Comparison of ENCODE assay signal across 10 cellular contexts in genomic region chr9:33506626-33507370, GRCh38. TPM values are rescaled to one million over a fixed set of nuclear protein-coding genes. Genes with fewer than 3 reads are reported as not detected.
DNase-seq lines count a peak whose midpoint lies in the region; ATAC-seq and TF ChIP-seq lines count a peak whose summit lies in the region.
"Had no signal": no experiment of that assay in that cellular context is flagged by ENCODE, and none has a peak within 500 bp of the region (broad histone marks: within the 10 kb centered on the region; RNA-seq: fewer than 3 reads in every experiment).

No MANE protein-coding gene starts in this region.

- no peaks in the 10 kb centered on the region for H3K9me3 Mint-ChIP-seq in osteocyte (ENCODE audit: unreplicated experiment)

- no peak for TF ChIP-seq CTCF in osteocyte (IDR thresholded peaks at IDR 0.05)

- H3K4me1 Mint-ChIP-seq in osteocyte (ENCODE audit: unreplicated experiment), result peaks cover 34% of the 10 kb centered on the region

- H3K36me3 Mint-ChIP-seq in osteocyte (ENCODE audit: unreplicated experiment), result peaks cover 3% of the 10 kb centered on the region

- H3K27ac Mint-ChIP-seq in osteocyte (ENCODE audit: unreplicated experiment), result peak overlapping the region; percentile 97

- H3K4me3 Mint-ChIP-seq in osteocyte (ENCODE audit: unreplicated experiment), result peak overlapping the region; percentile 64

- intact Hi-C loops in left ventricle myocardium superior (cut with micrococcal nuclease), result no loop called here

- no peaks in the 10 kb centered on the region for H3K27me3 Mint-ChIP-seq in osteocyte (ENCODE audit: unreplicated experiment)

- DNase-seq in Daoy (ENCODE audit: low read depth) (peak; percentile 98), NCI-H1048 (lab: John Stamatoyannopoulos, UW) (peak; percentile 22), dermis blood vessel endothelial cell (peak; percentile 96), osteocyte (ENCODE audit: extremely low spot score, unreplicated experiment) (no peak), NCI-H128 (lab: John Stamatoyannopoulos, UW; ENCODE audit: unreplicated experiment) (no peak), left ventricle myocardium superior (no peak)
- DNase-seq: activated CD4-positive, alpha-beta T cell treated with anti-CD3 and anti-CD28 coated beads, Interleukin-2, amount 50 U/mL, for 1 hour; NCI-H524 had no signal

- ATAC-seq in HG03135 (IDR thresholded peaks at IDR 0.05; ENCODE audit: unreplicated experiment) (no peak), GM18519 (IDR thresholded peaks at IDR 0.05; ENCODE audit: low FRiP score, unreplicated experiment) (no peak), left ventricle myocardium superior (no peak)

RNA-seq across cellular contexts. Expression of gene ANKRD18B, which starts 17.3 kb away (rescaled TPM):
- 4.2 and 16.5 TPM in 2 replicates for total RNA-seq in Daoy (2014; rRNA removed; shearing (Covaris generic))
- total RNA-seq in dermis blood vessel endothelial cell (under 0.01 and 1.4 TPM in 2 replicates), osteocyte (13.8 and 15.3 TPM in 2 replicates), left ventricle myocardium superior (0.89 TPM)

RNA-seq across cellular contexts. Expression of gene NOL6, which starts 33.1 kb away (rescaled TPM):
- 69.0 and 74.6 TPM in 2 replicates for total RNA-seq in Daoy (2014; rRNA removed; shearing (Covaris generic))
- 15.5 and 30.2 TPM in 2 replicates for total RNA-seq in dermis blood vessel endothelial cell
- 34.3 and 34.4 TPM in 2 replicates for total RNA-seq in osteocyte
- 12.7 TPM for total RNA-seq in left ventricle myocardium superior

RNA-seq across cellular contexts. Expression of gene AQP3, which starts 59.4 kb away (rescaled TPM):
- total RNA-seq in Daoy (2014; rRNA removed; shearing (Covaris generic)), result 1.9 and 3.5 TPM in 2 replicates
- total RNA-seq in dermis blood vessel endothelial cell (under 0.01 and 0.51 TPM in 2 replicates), osteocyte (0.86 and 1.1 TPM in 2 replicates), left ventricle myocardium superior (14.8 TPM)

Comparison
In these comparisons a context has a peak if more than half of its experiments do, and no peak if none do; other contexts are left out.
1. DNase-seq: peak in Daoy (single experiment), NCI-H1048 (single experiment) and dermis blood vessel endothelial cell (single experiment); none in osteocyte (single experiment), NCI-H128 (single experiment) and left ventricle myocardium superior (single experiment).